In the genomic region with DNA sequence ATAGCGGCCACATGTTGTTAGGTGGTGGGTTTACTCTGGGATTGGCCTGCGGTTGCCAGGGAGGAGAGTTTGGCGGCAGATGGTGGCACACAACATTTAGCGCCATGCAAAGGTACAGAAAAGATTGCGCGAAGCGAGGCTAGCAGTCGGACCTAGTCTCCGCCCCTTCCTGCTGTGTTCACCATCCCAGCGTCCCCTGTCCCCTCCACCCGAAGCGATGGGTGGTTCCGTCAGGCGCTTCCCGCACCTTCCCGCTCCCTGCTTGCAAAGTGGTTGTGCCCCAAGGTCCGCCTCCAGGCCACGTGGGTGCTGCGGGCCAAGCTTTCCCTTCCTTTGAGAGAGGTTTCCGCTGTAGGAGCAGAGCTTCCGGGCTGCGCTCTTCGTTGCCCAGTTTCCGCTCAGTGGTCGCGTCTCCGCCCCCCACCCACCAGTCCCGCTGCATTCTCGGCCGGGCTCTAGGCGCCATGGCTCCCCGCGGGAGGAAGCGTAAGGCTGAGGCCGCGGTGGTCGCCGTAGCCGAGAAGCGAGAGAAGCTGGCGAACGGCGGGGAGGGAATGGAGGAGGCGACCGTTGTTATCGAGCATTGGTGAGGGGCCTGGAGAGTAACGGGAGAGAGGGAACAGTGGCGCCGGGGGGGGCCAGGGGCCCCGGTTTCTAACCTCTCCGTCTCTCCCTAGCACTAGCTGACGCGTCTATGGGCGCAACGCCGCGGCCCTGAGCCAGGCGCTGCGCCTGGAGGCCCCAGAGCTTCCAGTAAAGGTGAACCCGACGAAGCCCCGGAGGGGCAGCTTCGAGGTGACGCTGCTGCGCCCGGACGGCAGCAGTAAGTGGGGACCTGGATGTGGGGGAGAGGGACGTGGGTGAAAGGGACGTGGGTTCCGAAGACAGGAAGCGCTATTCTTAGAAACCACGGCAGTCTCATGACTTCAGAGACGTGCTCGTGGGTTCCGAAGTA, we compare ENCODE assay signal across 8 cellular contexts. TPM values are rescaled to one million over a fixed set of nuclear protein-coding genes. Genes with fewer than 3 reads are reported as not detected.
DNase-seq lines count a peak whose midpoint lies in the region; ATAC-seq, FAIRE-seq and TF ChIP-seq lines count a peak whose summit lies in the region.

A gene with protein sequence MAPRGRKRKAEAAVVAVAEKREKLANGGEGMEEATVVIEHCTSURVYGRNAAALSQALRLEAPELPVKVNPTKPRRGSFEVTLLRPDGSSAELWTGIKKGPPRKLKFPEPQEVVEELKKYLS (plus strand): TSS at position 360 of the 955 bp plus-strand sequence. CDS start 105 bp downstream, at position 465.

- H3K4me1 Mint-ChIP-seq in chondrocyte (ENCODE audit: low read depth): peaks cover 19% of the 10 kb centered on the region

- ATAC-seq in HG03432 (IDR thresholded peaks at IDR 0.05; ENCODE audit: unreplicated experiment): peak; percentile 93

- peak; percentile 89 for TF ChIP-seq POLR2A in GM19099 (IDR thresholded peaks at IDR 0.05; ENCODE audit: extremely low read depth, insufficient read length, low read depth)

- H3K9ac ChIP-seq in kidney (ENCODE audit: low read length in 2 of 2): peak within 1 kb of the TSS; percentile 91 to 97

- no peaks in the 10 kb centered on the region for H3K9me3 Mint-ChIP-seq in chondrocyte (ENCODE audit: low read depth)

- H3K36me3 ChIP-seq in kidney (ENCODE audit: control insufficient read depth in 1 of 2, insufficient read depth in 2 of 2, low read length in 2 of 2): peaks cover 19 to 33% of the 10 kb centered on the region in 2 donors

- H3K9me3 ChIP-seq in kidney (ENCODE audit: control insufficient read depth in 1 of 2, low read length in 2 of 2): no peaks in the 10 kb centered on the region

- H3K27me3 Mint-ChIP-seq in chondrocyte (ENCODE audit: low read depth): no peaks in the 10 kb centered on the region

- H3K4me1 ChIP-seq in kidney (ENCODE audit: control insufficient read depth in 1 of 2, insufficient read depth in 1 of 2, low read depth in 1 of 2, low read length in 2 of 2): peaks cover 11 to 13% of the 10 kb centered on the region in 2 donors

- peak within 1 kb of the TSS; percentile 79 to 92 for H3K4me3 ChIP-seq in kidney (ENCODE audit: low read length in 2 of 2)

- peaks cover 19% of the 10 kb centered on the region for H3K36me3 Mint-ChIP-seq in chondrocyte (ENCODE audit: low read depth)

- peak within 1 kb of the TSS; percentile 88 to 90 for H3K27ac ChIP-seq in kidney (ENCODE audit: low read depth in 2 of 2, low read length in 2 of 2)

- intact Hi-C loops in kidney (cut with DNase I): no loop called here

- DNase-seq in AG20443 (ENCODE audit: low spot score) (peak; percentile 98), NCI-H510A (lab: John Stamatoyannopoulos, UW) (peak; percentile 96), chondrocyte (ENCODE audit: low spot score) (peak; percentile 99), kidney (peak; percentile 99)
- peak; percentile 91 to 93 for DNase-seq in activated CD4-positive, alpha-beta T cell treated with anti-CD3 and anti-CD28 coated beads for 24 hours (ENCODE audit: low read depth in 2 of 2)
- peak; percentile 98 for DNase-seq in stimulated activated CD4-positive, alpha-beta T cell treated with anti-CD3 and anti-CD28 coated beads, Interleukin-15, amount 100 ng/mL, for 24 hours

- peak within 1 kb of the TSS; percentile 99 for H3K4me3 Mint-ChIP-seq in chondrocyte (ENCODE audit: unreplicated experiment)

- TF ChIP-seq CTCF in chondrocyte (IDR thresholded peaks at IDR 0.05) (no peak), kidney (IDR thresholded peaks at IDR 0.05; ENCODE audit: borderline replicate concordance, extremely low read depth, insufficient read depth) (no peak)

- H3K27ac Mint-ChIP-seq in chondrocyte (ENCODE audit: unreplicated experiment): peak within 1 kb of the TSS; percentile 97

- peak; percentile 27 for FAIRE-seq in kidney (lab: Jason Lieb, UNC)

RNA-seq across cellular contexts. Expression of the gene that starts here (rescaled TPM):
- total RNA-seq in chondrocyte: 84.4 to 92.1 TPM (median 87.3 TPM) in 3 replicates
- 115 TPM for total RNA-seq in kidney
- 159 TPM for polyA plus RNA-seq in kidney (ENCODE audit: insufficient read depth, low read depth, low replicate concordance)

Comparison
In these comparisons a context has a peak if more than half of its experiments do, and no peak if none do; other contexts are left out.
1. Peak in every context shown above with its lines: DNase-seq, ATAC-seq, H3K4me3 ChIP-seq and H3K27ac ChIP-seq.